ENCODE assay signal across 27 cellular contexts in the genomic region with DNA sequence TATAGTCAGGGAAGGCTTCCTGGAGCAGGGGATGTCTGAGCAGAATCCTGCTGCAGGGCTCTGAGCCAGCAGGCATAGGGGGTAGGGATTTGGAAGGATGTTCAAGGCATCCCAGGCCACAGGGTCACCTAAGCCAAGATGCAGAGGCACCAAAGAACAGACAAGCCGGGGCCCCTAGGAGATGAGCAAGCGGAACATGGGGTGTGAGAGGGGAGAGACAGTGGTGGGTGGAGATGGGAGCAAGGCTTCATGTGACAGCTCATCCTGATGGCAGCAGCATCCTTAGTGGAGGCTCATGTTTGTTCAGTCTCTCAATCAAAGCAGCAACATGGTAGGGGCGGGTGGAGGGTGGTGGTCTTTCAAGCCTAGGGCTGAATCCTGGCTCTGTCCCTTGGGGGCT. TPM values are rescaled to one million over a fixed set of nuclear protein-coding genes. Genes with fewer than 3 reads are reported as not detected.
"Had no signal": no experiment of that assay in that cellular context is flagged by ENCODE, and none has a peak within 500 bp of the region (broad histone marks: within the 10 kb centered on the region; RNA-seq: fewer than 3 reads in every experiment).

No MANE protein-coding gene starts in this region.

- H3K27me3 ChIP-seq: ascending aorta had no signal

- H3K4me3 ChIP-seq: ascending aorta, SK-N-MC had no signal

- H3K9me3 Mint-ChIP-seq: activated T-cell treated with anti-CD3 and anti-CD28 coated beads, Interleukin-2, amount 50 U/mL, for 4 hours had no signal

- H3K27ac ChIP-seq: ascending aorta, SK-N-MC, VCaP had no signal

- H3K9me3 ChIP-seq: ascending aorta had no signal

- H3K4me3 Mint-ChIP-seq: activated CD4-positive, alpha-beta memory T cell treated with anti-CD3 and anti-CD28 coated beads for 36 hours; activated CD4-positive, alpha-beta T cell treated with anti-CD3 and anti-CD28 coated beads, Interleukin-2, amount 10 ng/mL, durations not matched to agents 7 days and 5 days; activated naive CD8-positive, alpha-beta T cell treated with anti-CD3 and anti-CD28 coated beads, Interleukin-2, amount 50 U/mL, for 24 hours; activated T-cell treated with anti-CD3 and anti-CD28 coated beads, Interleukin-2, amount 50 U/mL, for 4 hours; brain; central memory CD8-positive, alpha-beta T cell; T-cell had no signal

- ATAC-seq: activated naive CD4-positive, alpha-beta T cell treated with anti-CD3 and anti-CD28 coated beads, Interleukin-2, amount 50 U/mL, for 72 hours; activated naive CD8-positive, alpha-beta T cell treated with anti-CD3 and anti-CD28 coated beads, Interleukin-2, amount 50 U/mL, for 24 hours; activated T-cell treated with anti-CD3 and anti-CD28 coated beads, Interleukin-2, amount 50 U/mL, for 4 hours; T-cell had no signal

- H3K36me3 Mint-ChIP-seq: activated CD4-positive, alpha-beta memory T cell treated with anti-CD3 and anti-CD28 coated beads for 36 hours; activated naive CD4-positive, alpha-beta T cell treated with anti-CD3 and anti-CD28 coated beads, Interleukin-2, amount 50 U/mL, for 72 hours; brain; T-cell had no signal

- H3K36me3 ChIP-seq: ascending aorta had no signal

- H3K27ac Mint-ChIP-seq: activated CD4-positive, alpha-beta memory T cell treated with anti-CD3 and anti-CD28 coated beads for 36 hours; activated CD4-positive, alpha-beta T cell treated with anti-CD3 and anti-CD28 coated beads, Interleukin-2, amount 10 ng/mL, durations not matched to agents 7 days and 5 days; activated naive CD4-positive, alpha-beta T cell treated with anti-CD3 and anti-CD28 coated beads, Interleukin-2, amount 50 U/mL, for 72 hours; activated naive CD8-positive, alpha-beta T cell treated with anti-CD3 and anti-CD28 coated beads, Interleukin-2, amount 50 U/mL, for 24 hours; brain; T-cell had no signal

- DNase-seq: activated CD4-positive, alpha-beta memory T cell treated with anti-CD3 and anti-CD28 coated beads for 36 hours; activated CD4-positive, alpha-beta T cell treated with anti-CD3 and anti-CD28 coated beads, Interleukin-2, amount 10 ng/mL, durations not matched to agents 7 days and 5 days; activated CD4-positive, CD25-positive, alpha-beta regulatory T cell; activated CD8-positive, alpha-beta memory T cell treated with anti-CD3 and anti-CD28 coated beads for 24 hours; activated effector memory CD4-positive, alpha-beta T cell treated with anti-CD3 and anti-CD28 coated beads, Interleukin-2, amount 50 U/mL, for 16 hours; activated naive CD4-positive, alpha-beta T cell treated with Interleukin-2 at 50 U/mL for 16 hours; activated naive CD8-positive, alpha-beta T cell treated with anti-CD3 and anti-CD28 coated beads, Interleukin-2, amount 50 U/mL, for 24 hours; activated T-cell treated with anti-CD3 and anti-CD28 coated beads, Interleukin-2, amount 50 U/mL, for 4 hours; amniotic stem cell; Kasumi-1; KBM-7; NCI-H1048; NCI-H1930; NCI-H345; NCI-H510A; SIG-M5; T-cell; T-helper 2 cell; T1000 had no signal

RNA-seq across cellular contexts. Expression of a gene that starts 29.8 kb away (rescaled TPM):
- total RNA-seq: activated CD4-positive, alpha-beta memory T cell treated with anti-CD3 and anti-CD28 coated beads for 36 hours; activated CD4-positive, alpha-beta T cell treated with anti-CD3 and anti-CD28 coated beads, Interleukin-2, amount 10 ng/mL, durations not matched to agents 7 days and 5 days; activated naive CD4-positive, alpha-beta T cell treated with anti-CD3 and anti-CD28 coated beads, Interleukin-2, amount 50 U/mL, for 72 hours; activated T-cell treated with anti-CD3 and anti-CD28 coated beads, Interleukin-2, amount 50 U/mL, for 4 hours; OCI-LY7; RPMI7951; T-cell had no signal

RNA-seq across cellular contexts. Expression of a gene that starts 42.9 kb away (rescaled TPM):
- total RNA-seq: activated CD4-positive, alpha-beta T cell treated with anti-CD3 and anti-CD28 coated beads, Interleukin-2, amount 10 ng/mL, durations not matched to agents 7 days and 5 days; OCI-LY7 had no signal
